Comparison of ENCODE assay signal across 9 cellular contexts in the genomic region with DNA sequence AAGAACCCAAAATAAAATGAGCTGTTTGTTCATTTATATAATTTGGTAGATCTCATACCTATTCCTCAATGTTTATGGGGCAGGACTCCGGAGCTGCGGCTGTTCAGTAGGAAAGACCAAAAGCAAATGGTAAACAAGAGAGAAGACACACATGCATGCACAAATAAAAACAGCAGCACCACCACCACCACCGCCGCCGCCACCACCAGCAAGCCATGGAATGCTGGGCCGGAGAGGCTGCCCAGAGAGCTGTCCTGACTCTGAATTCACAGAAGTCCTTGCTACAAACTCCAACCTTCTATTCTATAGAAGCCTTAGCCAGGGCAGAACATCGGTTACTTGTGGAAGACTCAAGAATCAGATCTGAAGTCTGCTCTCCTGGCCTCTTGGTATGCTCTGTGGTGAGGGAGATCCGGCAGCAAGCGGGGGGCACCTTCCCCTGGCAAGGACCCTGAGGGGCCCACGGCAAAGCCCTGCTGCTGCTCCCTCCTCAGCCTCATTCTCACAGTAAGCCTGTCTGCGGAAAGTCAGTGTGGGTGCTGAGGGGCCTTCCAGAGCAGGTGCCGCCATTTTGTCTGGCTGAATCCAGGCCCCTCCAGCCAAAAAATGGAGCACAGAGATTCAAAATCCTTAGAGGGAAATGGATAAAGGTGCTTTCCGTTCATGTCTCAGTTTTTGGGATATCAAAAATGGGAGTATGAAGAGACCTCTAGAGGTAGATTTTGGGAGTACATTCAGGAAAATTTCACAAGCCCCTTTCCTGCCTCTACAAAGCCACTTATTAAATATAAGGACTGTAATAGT. TPM values are rescaled to one million over a fixed set of nuclear protein-coding genes. Genes with fewer than 3 reads are reported as not detected.
A peak's percentile ranks its signal among the peaks of the same experiment; 100 is the strongest.
DNase-seq lines count a peak whose midpoint lies in the region; ATAC-seq and TF ChIP-seq lines count a peak whose summit lies in the region.
"Had no signal": no experiment of that assay in that cellular context is flagged by ENCODE, and none has a peak within 500 bp of the region (broad histone marks: within the 10 kb centered on the region; RNA-seq: fewer than 3 reads in every experiment).

No MANE protein-coding gene starts in this region.

- no peaks in the 10 kb centered on the region for H3K27me3 ChIP-seq in CD4-positive, alpha-beta memory T cell (ENCODE audit: insufficient read depth, low read length)
- no peaks in the 10 kb centered on the region for H3K27me3 ChIP-seq in upper lobe of right lung

- H3K36me3 Mint-ChIP-seq in CD4-positive, alpha-beta memory T cell: peaks cover 14 to 21% of the 10 kb centered on the region in 2 donors
- H3K36me3 Mint-ChIP-seq in T-helper 17 cell (ENCODE audit: low read depth): peaks cover 2% of the 10 kb centered on the region

- peak overlapping the region; percentile 31 to 99 (median 64) for H3K27ac Mint-ChIP-seq in CD4-positive, alpha-beta memory T cell
- peak overlapping the region; percentile 47 for H3K27ac Mint-ChIP-seq in T-helper 17 cell

- H3K27me3 Mint-ChIP-seq in CD4-positive, alpha-beta memory T cell: no peaks in the 10 kb centered on the region
- H3K27me3 Mint-ChIP-seq in T-helper 17 cell: no peaks in the 10 kb centered on the region

- no peak for DNase-seq in CD4-positive, alpha-beta memory T cell
- DNase-seq in HT-29 (ENCODE audit: low spot score) (peak; percentile 38), T-helper 17 cell (no peak), iris pigment epithelial cell (ENCODE audit: low read depth) (peak; percentile 10), upper lobe of right lung (no peak), GF-D8 (lab: John Stamatoyannopoulos, UW) (no peak)

- no peaks in the 10 kb centered on the region for H3K9me3 Mint-ChIP-seq in CD4-positive, alpha-beta memory T cell

- intact Hi-C loops in CD4-positive, alpha-beta memory T cell (cut with micrococcal nuclease): no loop called here
- intact Hi-C loops in upper lobe of right lung (cut with DNase I): no loop called here

- no peak overlapping the region for H3K4me3 Mint-ChIP-seq in CD4-positive, alpha-beta memory T cell
- H3K4me3 Mint-ChIP-seq in T-helper 17 cell: no peak overlapping the region

- H3K9me3 ChIP-seq in CD4-positive, alpha-beta memory T cell (ENCODE audit: control insufficient read depth in 1 of 2, low read length in 2 of 2): no peaks in the 10 kb centered on the region
- no peaks in the 10 kb centered on the region for H3K9me3 ChIP-seq in T-helper 17 cell (ENCODE audit: control insufficient read depth, low read length, poor library complexity, severe bottlenecking)
- no peaks in the 10 kb centered on the region for H3K9me3 ChIP-seq in upper lobe of right lung

- H3K4me3 ChIP-seq in CD4-positive, alpha-beta memory T cell (ENCODE audit: low read length in 2 of 2): no peak overlapping the region
- H3K4me3 ChIP-seq in upper lobe of right lung: no peak overlapping the region

- CTCF ChIA-PET in CD4-positive, alpha-beta memory T cell (lab: Charles Lee; ENCODE audit: partially characterized antibody): interaction anchor here (2.0 to 18.1 kb wide), 2 partner anchors 31 to 117 kb away, joined by 6 to 214 read pairs; no protein-coding TSS in a partner anchor

- TF ChIP-seq CTCF in upper lobe of right lung (IDR thresholded peaks at IDR 0.05): peak; percentile 62

- no peaks in the 10 kb centered on the region for H3K36me3 ChIP-seq in CD4-positive, alpha-beta memory T cell (ENCODE audit: insufficient read depth, low read length)
- no peaks in the 10 kb centered on the region for H3K36me3 ChIP-seq in upper lobe of right lung

- ATAC-seq in T-helper 17 cell (no peak), upper lobe of right lung (no peak), GM18907 (IDR thresholded peaks at IDR 0.05; ENCODE audit: unreplicated experiment) (no peak), HG03025 (IDR thresholded peaks at IDR 0.05; ENCODE audit: low FRiP score, unreplicated experiment) (no peak)
- ATAC-seq: Panc1 had no signal

- POLR2A ChIA-PET in CD4-positive, alpha-beta memory T cell (lab: Charles Lee; ENCODE audit: partially characterized antibody): interaction anchor here (2.8 to 8.1 kb wide), 3 partner anchors 9 to 121 kb away, joined by 15 to 157 read pairs (median 149); a partner anchor contains a TSS

- H3K4me1 ChIP-seq in CD4-positive, alpha-beta memory T cell (ENCODE audit: insufficient read depth, low read length): peaks cover 63% of the 10 kb centered on the region
- H3K4me1 ChIP-seq in upper lobe of right lung: peaks cover 28% of the 10 kb centered on the region

- no peak overlapping the region for H3K27ac ChIP-seq in CD4-positive, alpha-beta memory T cell (ENCODE audit: low read depth, low read length)
- no peak overlapping the region for H3K27ac ChIP-seq in upper lobe of right lung

- H3K4me1 Mint-ChIP-seq in CD4-positive, alpha-beta memory T cell: peaks cover 43 to 77% (median 60%) of the 10 kb centered on the region in 4 donors
- peaks cover 47% of the 10 kb centered on the region for H3K4me1 Mint-ChIP-seq in T-helper 17 cell

RNA-seq across cellular contexts. Expression of a gene that starts 6.4 kb away (rescaled TPM):
- under 1 TPM; 0.19 to 0.20 TPM for total RNA-seq in CD4-positive, alpha-beta memory T cell
- not detected for polyA plus RNA-seq in CD4-positive, alpha-beta memory T cell
- 2.0 and 3.4 TPM in 2 replicates for total RNA-seq in HT-29 (2014; rRNA removed; shearing (Covaris generic))
- 1 to 10 TPM; 1.3 to 2.1 TPM for total RNA-seq in T-helper 17 cell
- 2.9 TPM for total RNA-seq in upper lobe of right lung

RNA-seq across cellular contexts. Expression of a gene that starts 43.8 kb away (rescaled TPM):
- total RNA-seq in CD4-positive, alpha-beta memory T cell: 100 to 1,000 TPM; 183 to 184 TPM
- 10 to 100 TPM; 36.2 to 66.9 TPM for polyA plus RNA-seq in CD4-positive, alpha-beta memory T cell
- 97.6 and 99.4 TPM in 2 replicates for total RNA-seq in HT-29 (2014; rRNA removed; shearing (Covaris generic))
- total RNA-seq in T-helper 17 cell: 10 to 100 TPM; 80.7 to 85.3 TPM
- 121 TPM for total RNA-seq in upper lobe of right lung

Comparison
In these comparisons a context has a peak if more than half of its experiments do, and no peak if none do; other contexts are left out.
1. DNase-seq: peak in HT-29 (single experiment) and iris pigment epithelial cell (single experiment); none in CD4-positive, alpha-beta memory T cell (0 of 5), T-helper 17 cell (0 of 3), upper lobe of right lung (single experiment) and GF-D8 (single experiment).